In the genomic region with DNA sequence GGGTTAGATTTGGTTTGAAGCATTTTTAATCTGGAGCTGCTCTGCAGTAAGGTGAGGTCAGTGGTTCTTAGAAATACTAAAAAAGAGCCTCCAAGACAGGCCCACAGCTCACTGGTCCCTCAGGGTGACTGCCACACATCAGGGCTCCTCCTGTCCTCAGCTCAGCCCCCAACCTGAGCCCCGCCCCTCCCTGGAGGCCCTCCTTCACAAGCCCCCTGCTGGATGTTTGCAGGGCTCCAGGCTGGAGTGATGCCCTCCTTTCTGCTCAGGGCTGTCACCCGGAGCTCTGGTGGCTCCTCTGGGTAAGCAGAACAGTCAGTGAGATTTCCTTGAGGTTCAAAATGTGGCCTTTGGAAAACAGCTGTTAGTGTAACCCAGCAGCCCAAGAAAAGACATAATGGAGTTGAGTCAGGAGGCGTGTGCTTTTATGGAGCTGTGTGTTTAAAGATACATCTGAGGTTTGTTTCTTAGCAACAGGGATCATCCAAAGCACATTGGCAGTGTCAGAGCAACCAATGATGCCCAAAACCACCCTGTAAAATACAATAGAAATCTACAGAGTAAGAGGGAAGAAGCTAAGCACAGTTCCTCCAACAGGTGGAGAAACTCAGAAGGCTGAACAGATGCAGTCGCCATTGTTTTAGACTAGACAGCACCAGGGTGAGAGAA, we compare ENCODE assay signal across 7 cellular contexts. TPM values are rescaled to one million over a fixed set of nuclear protein-coding genes. Genes with fewer than 3 reads are reported as not detected.
DNase-seq lines count a peak whose midpoint lies in the region; ATAC-seq and TF ChIP-seq lines count a peak whose summit lies in the region.

No MANE protein-coding gene starts in this region.

- no peak for TF ChIP-seq CTCF in GM10248 (IDR thresholded peaks at IDR 0.05; ENCODE audit: control extremely low read depth, extremely low read depth, low read depth, missing control alignments)

- H3K27ac Mint-ChIP-seq in naive B cell = peak overlapping the region in 1 of 6 donors; percentile 39

- DNase-seq in GM10248 (ENCODE audit: extremely low spot score) (peak; percentile 33), naive B cell (peak; percentile 18), GDM1 (lab: John Stamatoyannopoulos, UW) (no peak)
- DNase-seq in activated CD8-positive, alpha-beta memory T cell treated with anti-CD3 and anti-CD28 coated beads, Interleukin-2, amount 50 U/mL, for 4 hours = peak; percentile 27

- no peak overlapping the region for H3K4me3 Mint-ChIP-seq in naive B cell

- CTCF ChIA-PET in GM10248 (lab: Yijun Ruan, JAX) = interaction anchor here (0.7 to 1.6 kb wide), 7 partner anchors 22 to 162 kb away, joined by 3 to 4 read pairs (median 3); a partner anchor contains a TSS

- peaks cover 3 to 9% (median 8%) of the 10 kb centered on the region in 3 donors for H3K4me1 Mint-ChIP-seq in naive B cell

- no peaks in the 10 kb centered on the region for H3K36me3 Mint-ChIP-seq in naive B cell

- H3K9me3 Mint-ChIP-seq in naive B cell = no peaks in the 10 kb centered on the region

- peaks cover 13 to 28% (median 13%) of the 10 kb centered on the region in 3 donors for H3K27me3 Mint-ChIP-seq in naive B cell

- ATAC-seq in HG02759 (IDR thresholded peaks at IDR 0.05; ENCODE audit: unreplicated experiment) (peak; percentile 47), naive B cell (ENCODE audit: low read depth in 2 of 2) (peak; percentile 78 to 86), HG03139 (IDR thresholded peaks at IDR 0.05; ENCODE audit: unreplicated experiment) (no peak), GM19324 (IDR thresholded peaks at IDR 0.05; ENCODE audit: low FRiP score, unreplicated experiment) (no peak)

- POLR2A ChIA-PET in GM10248 (lab: Yijun Ruan, JAX) = no interaction called here

RNA-seq across cellular contexts. Expression of a gene that starts 21.4 kb away (rescaled TPM):
- polyA plus RNA-seq in naive B cell (ENCODE audit: low read depth in 6 of 6) = under 1 TPM in 1 of 6 donors, not detected in 5; 0.04 TPM

Comparison
In these comparisons a context has a peak if more than half of its experiments do, and no peak if none do; other contexts are left out.
1. ATAC-seq: peak in HG02759 (single experiment) and naive B cell (2 of 2); none in HG03139 (single experiment) and GM19324 (single experiment).